12 cellular contexts compared by ENCODE assay signal in genomic region chr14:58755026-58755929, GRCh38.
DNase-seq lines count a peak whose midpoint lies in the region; ATAC-seq, FAIRE-seq and TF ChIP-seq lines count a peak whose summit lies in the region.
"Had no signal": no experiment of that assay in that cellular context is flagged by ENCODE, and none has a peak within 500 bp of the region (broad histone marks: within the 10 kb centered on the region; RNA-seq: fewer than 3 reads in every experiment).

No MANE protein-coding gene starts in this region.

- no peaks in the 10 kb centered on the region for H4K20me1 ChIP-seq in astrocyte (ENCODE audit: insufficient read depth, low read length)

- no peak for FAIRE-seq in astrocyte (lab: Jason Lieb, UNC)
- FAIRE-seq in GM19239 (lab: Jason Lieb, UNC), result no peak
- FAIRE-seq: GM18507 had no signal

- H3K4me3 ChIP-seq in astrocyte (ENCODE audit: insufficient read depth, low read depth, low read length), result no peak overlapping the region

- H3K27me3 Mint-ChIP-seq in astrocyte (ENCODE audit: low read depth, unreplicated experiment), result peaks cover 5% of the 10 kb centered on the region
- no peaks in the 10 kb centered on the region for H3K27me3 Mint-ChIP-seq in activated CD4-positive, alpha-beta memory T cell treated with anti-CD3 and anti-CD28 coated beads, Interleukin-2, amount 10 ng/mL, durations not matched to agents 7 days and 5 days

- no peaks in the 10 kb centered on the region for H3K36me3 Mint-ChIP-seq in astrocyte (ENCODE audit: low read depth, unreplicated experiment)
- H3K36me3 Mint-ChIP-seq in activated CD4-positive, alpha-beta memory T cell treated with anti-CD3 and anti-CD28 coated beads, Interleukin-2, amount 10 ng/mL, durations not matched to agents 7 days and 5 days (ENCODE audit: low read depth), result no peaks in the 10 kb centered on the region
- H3K36me3 Mint-ChIP-seq: stimulated activated memory B cell treated with anti-CD40 and anti-IgM and Interleukin-4, amounts not matched to agents 10 μg/mL and 1 μg/mL and 100 μg/mL, for 72 hours had no signal

- H3K79me2 ChIP-seq in astrocyte (ENCODE audit: insufficient read depth, low read length), result no peaks in the 10 kb centered on the region

- ATAC-seq in left lobe of liver, result peak; percentile 49
- no peak for ATAC-seq in GM21786 (IDR thresholded peaks at IDR 0.05; ENCODE audit: unreplicated experiment)
- ATAC-seq: stimulated activated memory B cell treated with anti-CD40 and anti-IgM and Interleukin-4, amounts not matched to agents 10 μg/mL and 1 μg/mL and 100 μg/mL, for 72 hours had no signal

- no peak overlapping the region for H2AFZ ChIP-seq in astrocyte (ENCODE audit: low read depth, low read length)

- no peak overlapping the region for H3K27ac ChIP-seq in astrocyte (ENCODE audit: low read depth, low read length)

- H3K4me1 ChIP-seq in astrocyte (ENCODE audit: insufficient read depth, low read length), result peaks cover 7% of the 10 kb centered on the region

- POLR2A ChIA-PET in activated CD4-positive, alpha-beta memory T cell treated with anti-CD3 and anti-CD28 coated beads, Interleukin-2, amount 10 ng/mL, durations not matched to agents 7 days and 5 days (lab: Charles Lee), result no interaction called here

- H3K4me2 ChIP-seq in astrocyte (ENCODE audit: low read length), result no peak overlapping the region

- H3K36me3 ChIP-seq in astrocyte (ENCODE audit: insufficient read depth, low read length), result no peaks in the 10 kb centered on the region

- DNase-seq in DMS 273 treated with DMSO at 0.1 percent for 48 hours (lab: John Stamatoyannopoulos, UW), result peak; percentile 14
- peak; percentile 63 for DNase-seq in NCI-H146 (lab: John Stamatoyannopoulos, UW)
- DNase-seq in astrocyte (ENCODE audit: low read depth), result peak; percentile 54
- DNase-seq in left lobe of liver (ENCODE audit: low spot score), result no peak
- DNase-seq in cortex of kidney (lab: John Stamatoyannopoulos, UW), result no peak
- no peak for DNase-seq in GM19239 (ENCODE audit: insufficient read length, low spot score)
- DNase-seq in activated CD4-positive, alpha-beta memory T cell treated with anti-CD3 and anti-CD28 coated beads, Interleukin-2, amount 10 ng/mL, durations not matched to agents 7 days and 5 days, result no peak
- DNase-seq: amniotic stem cell, occipital lobe had no signal

- no peaks in the 10 kb centered on the region for H3K9me3 ChIP-seq in astrocyte (ENCODE audit: insufficient read depth, low read depth, low read length)

- no peak overlapping the region for H3K27ac Mint-ChIP-seq in astrocyte (ENCODE audit: unreplicated experiment)
- no peak overlapping the region for H3K27ac Mint-ChIP-seq in activated CD4-positive, alpha-beta memory T cell treated with anti-CD3 and anti-CD28 coated beads, Interleukin-2, amount 10 ng/mL, durations not matched to agents 7 days and 5 days
- H3K27ac Mint-ChIP-seq: stimulated activated memory B cell treated with anti-CD40 and anti-IgM and Interleukin-4, amounts not matched to agents 10 μg/mL and 1 μg/mL and 100 μg/mL, for 72 hours had no signal

- no peaks in the 10 kb centered on the region for H3K9me3 Mint-ChIP-seq in astrocyte (ENCODE audit: unreplicated experiment)
- H3K9me3 Mint-ChIP-seq in activated CD4-positive, alpha-beta memory T cell treated with anti-CD3 and anti-CD28 coated beads, Interleukin-2, amount 10 ng/mL, durations not matched to agents 7 days and 5 days, result no peaks in the 10 kb centered on the region
- H3K9me3 Mint-ChIP-seq: stimulated activated memory B cell treated with anti-CD40 and anti-IgM and Interleukin-4, amounts not matched to agents 10 μg/mL and 1 μg/mL and 100 μg/mL, for 72 hours had no signal

- peaks cover 10% of the 10 kb centered on the region for H3K4me1 Mint-ChIP-seq in astrocyte (ENCODE audit: low read depth, unreplicated experiment)
- H3K4me1 Mint-ChIP-seq in activated CD4-positive, alpha-beta memory T cell treated with anti-CD3 and anti-CD28 coated beads, Interleukin-2, amount 10 ng/mL, durations not matched to agents 7 days and 5 days, result no peaks in the 10 kb centered on the region

- TF ChIP-seq CTCF in astrocyte (IDR thresholded peaks at IDR 0.05; ENCODE audit: insufficient read depth, low read depth, low read length), result no peak

- no peak overlapping the region for H3K4me3 Mint-ChIP-seq in astrocyte (ENCODE audit: unreplicated experiment)
- no peak overlapping the region for H3K4me3 Mint-ChIP-seq in activated CD4-positive, alpha-beta memory T cell treated with anti-CD3 and anti-CD28 coated beads, Interleukin-2, amount 10 ng/mL, durations not matched to agents 7 days and 5 days
- H3K4me3 Mint-ChIP-seq: stimulated activated memory B cell treated with anti-CD40 and anti-IgM and Interleukin-4, amounts not matched to agents 10 μg/mL and 1 μg/mL and 100 μg/mL, for 72 hours had no signal

- CTCF ChIA-PET in activated CD4-positive, alpha-beta memory T cell treated with anti-CD3 and anti-CD28 coated beads, Interleukin-2, amount 10 ng/mL, durations not matched to agents 7 days and 5 days (lab: Charles Lee), result no interaction called here

- H3K9ac ChIP-seq in astrocyte (ENCODE audit: low read length), result no peak overlapping the region

- H3K27me3 ChIP-seq in astrocyte (ENCODE audit: insufficient read depth, low read length), result no peaks in the 10 kb centered on the region

Comparison
In these comparisons a context has a peak if more than half of its experiments do, and no peak if none do; other contexts are left out.
1. DNase-seq: peak in DMS 273 treated with DMSO at 0.1 percent for 48 hours (single experiment), NCI-H146 (single experiment) and astrocyte (single experiment); none in left lobe of liver (single experiment), cortex of kidney (single experiment), GM19239 (single experiment) and activated CD4-positive, alpha-beta memory T cell treated with anti-CD3 and anti-CD28 coated beads, Interleukin-2, amount 10 ng/mL, durations not matched to agents 7 days and 5 days (single experiment).